ENCODE assay signal across 8 cellular contexts in the genomic region with DNA sequence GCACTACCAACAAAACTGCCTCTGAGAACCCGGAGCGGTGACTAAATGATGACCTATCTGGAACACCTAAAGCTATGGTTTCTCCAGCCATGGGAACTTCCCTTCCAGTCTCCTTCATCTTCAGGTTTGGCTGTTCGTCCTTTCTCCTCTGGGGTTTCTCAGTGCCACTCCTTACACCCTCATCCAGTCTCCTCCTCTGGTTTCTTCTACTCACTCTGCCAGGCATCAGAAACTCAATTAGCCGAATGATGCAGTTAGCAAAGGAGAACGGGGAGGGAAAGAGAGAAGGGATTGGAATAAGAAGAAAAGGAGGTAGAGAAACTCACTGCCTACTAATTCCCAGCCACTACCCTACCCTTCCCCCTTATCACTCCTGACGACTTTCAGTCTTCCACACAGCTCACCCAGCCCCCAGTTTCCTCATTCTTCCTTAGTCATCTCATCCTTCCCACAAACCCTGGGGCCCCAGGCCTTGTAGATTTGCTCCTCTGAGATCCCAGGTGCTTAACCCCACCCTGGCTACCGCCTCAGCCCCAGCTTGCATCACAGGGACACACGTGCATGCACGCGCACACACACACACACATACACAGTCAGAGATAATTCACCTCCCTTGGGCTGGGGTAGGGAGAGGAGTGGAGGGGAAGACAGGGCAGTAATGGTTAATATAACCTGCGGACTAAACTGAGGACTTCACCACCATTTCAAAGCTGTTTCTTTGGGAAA. TPM values are rescaled to one million over a fixed set of nuclear protein-coding genes. Genes with fewer than 3 reads are reported as not detected.
DNase-seq lines count a peak whose midpoint lies in the region; ATAC-seq and TF ChIP-seq lines count a peak whose summit lies in the region.

No MANE protein-coding gene starts in this region.

- H4K20me1 ChIP-seq in OCI-LY7 (ENCODE audit: insufficient read depth, low read length) = no peaks in the 10 kb centered on the region
- no peaks in the 10 kb centered on the region for H4K20me1 ChIP-seq in osteoblast (ENCODE audit: insufficient read depth, low read length)

- H3K4me2 ChIP-seq in OCI-LY7 (ENCODE audit: low read length) (0 out of 2 replicates have a peak overlapping the region, but pooled peaks have one; percentile 73), osteoblast (ENCODE audit: insufficient read depth, low read length) (peak overlapping the region; percentile 80)

- POLR2A ChIA-PET in OCI-LY7 (lab: Charles Lee) = interaction anchor here (0.8 kb wide), 1 partner anchor 66 kb away, joined by 3 read pairs; no protein-coding TSS in a partner anchor

- H3K27me3 ChIP-seq in esophagus squamous epithelium = no peaks in the 10 kb centered on the region
- no peaks in the 10 kb centered on the region for H3K27me3 ChIP-seq in osteoblast (ENCODE audit: insufficient read depth, low read length)

- WGBS in esophagus squamous epithelium, 2 donors = 28 to 41% methylated on average over 10 to 11 of the region's 11 CpGs

- H3K9me3 ChIP-seq in ES-I3 (ENCODE audit: control insufficient read depth, insufficient read depth, low read length) (no peaks in the 10 kb centered on the region), OCI-LY7 (ENCODE audit: low read length) (no peaks in the 10 kb centered on the region), esophagus squamous epithelium (no peaks in the 10 kb centered on the region), osteoblast (ENCODE audit: low read depth, low read length) (no peaks in the 10 kb centered on the region)

- H3K36me3 ChIP-seq in ES-I3 (ENCODE audit: insufficient read depth, low read length) (no peaks in the 10 kb centered on the region), OCI-LY7 (ENCODE audit: insufficient read depth, low read length) (no peaks in the 10 kb centered on the region; the same call in 1 of the 2 replicates), esophagus squamous epithelium (no peaks in the 10 kb centered on the region), osteoblast (ENCODE audit: insufficient read depth, low read length) (no peaks in the 10 kb centered on the region)

- H3K4me3 ChIP-seq in OCI-LY7 (ENCODE audit: low read depth, low read length, poor library complexity, severe bottlenecking) (no peak overlapping the region), esophagus squamous epithelium (peak overlapping the region in 1 of 4 donors; percentile 12), osteoblast (ENCODE audit: insufficient read depth, low read length) (peak overlapping the region; percentile 56)

- H3K9me2 ChIP-seq in OCI-LY7 (ENCODE audit: insufficient read depth, low read length) = no peaks in the 10 kb centered on the region

- TF ChIP-seq CTCF in OCI-LY7 (conservative IDR thresholded peaks at IDR 0.05; ENCODE audit: low read length) = no peak
- TF ChIP-seq CTCF in esophagus squamous epithelium (IDR thresholded peaks at IDR 0.05) = peak in 1 of 6 experiments; percentile 11
- no peak for TF ChIP-seq CTCF in osteoblast (IDR thresholded peaks at IDR 0.05; ENCODE audit: extremely low read depth, low read depth, low read length)

- BruUV-seq in OCI-LY7 (replicated peaks; lab: Mats Ljungman, UMichigan) = no TSS peak

- H3K27ac ChIP-seq in OCI-LY7 (ENCODE audit: low read depth, low read length, poor library complexity, severe bottlenecking) (no peak overlapping the region), esophagus squamous epithelium (peak overlapping the region; percentile 76 to 88 (median 82)), osteoblast (ENCODE audit: low read depth, low read length) (peak overlapping the region; percentile 98)

- peak in 1 of 4 donors; percentile 30 for TF ChIP-seq POLR2A in esophagus squamous epithelium (IDR thresholded peaks at IDR 0.05)
- no peak for TF ChIP-seq POLR2A in GM18505 (IDR thresholded peaks at IDR 0.05; ENCODE audit: borderline replicate concordance, extremely low read depth, insufficient read depth, insufficient read length)

- ATAC-seq in GM18505 (IDR thresholded peaks at IDR 0.05; ENCODE audit: unreplicated experiment) = no peak
- no peak for ATAC-seq in GM21526 (IDR thresholded peaks at IDR 0.05; ENCODE audit: low FRiP score, unreplicated experiment)

- peak overlapping the region; percentile 9; the same call in 1 of the 2 replicates for H3K9ac ChIP-seq in ES-I3 (ENCODE audit: low read depth, low read length)

- DNase-seq in OCI-LY7 (ENCODE audit: low spot score) = no peak
- DNase-seq in esophagus squamous epithelium (lab: John Stamatoyannopoulos, UW) = no peak
- peak; percentile 71 for DNase-seq in osteoblast (ENCODE audit: insufficient read length, low spot score, missing footprints)
- DNase-seq in activated T-cell treated with anti-CD3 and anti-CD28 coated beads for 4 hours = no peak
- no peak for DNase-seq in activated CD8-positive, alpha-beta memory T cell treated with anti-CD3 and anti-CD28 coated beads, Interleukin-2, amount 50 U/mL, for 4 hours

- intact Hi-C loops in OCI-LY7 (cut with micrococcal nuclease; ENCODE audit: unreplicated experiment) = no loop called here
- intact Hi-C loops in esophagus squamous epithelium (cut with DNase I) = no loop called here

- H2AFZ ChIP-seq in OCI-LY7 (ENCODE audit: low read length) (no peak overlapping the region), osteoblast (ENCODE audit: low read length) (peak overlapping the region; percentile 82)

- H3K4me1 ChIP-seq in ES-I3 (ENCODE audit: insufficient read depth, low read length) = peaks cover 75% of the 10 kb centered on the region
- H3K4me1 ChIP-seq in OCI-LY7 (ENCODE audit: insufficient read depth, low read length, poor library complexity, severe bottlenecking) = peaks cover 59% of the 10 kb centered on the region
- peaks cover 30 to 79% (median 56%) of the 10 kb centered on the region in 3 donors for H3K4me1 ChIP-seq in esophagus squamous epithelium
- H3K4me1 ChIP-seq in osteoblast (ENCODE audit: insufficient read depth, low read length) = peaks cover 58% of the 10 kb centered on the region

- CTCF ChIA-PET in OCI-LY7 (lab: Charles Lee; ENCODE audit: unreplicated experiment) = no interaction called here

- H3K79me2 ChIP-seq in OCI-LY7 (ENCODE audit: insufficient read depth, low read depth, low read length) (peaks cover 27% of the 10 kb centered on the region), osteoblast (ENCODE audit: insufficient read depth, low read length) (peaks cover 55% of the 10 kb centered on the region)

RNA-seq across cellular contexts. Expression of a gene that starts 13.0 kb away (rescaled TPM):
- total RNA-seq in OCI-LY7 (2014; rRNA removed; shearing (Covaris generic)) = 5.6 and 7.3 TPM in 2 replicates
- 7.8 and 11.2 TPM in 2 replicates for total RNA-seq in OCI-LY7 (2022)
- 10 to 100 TPM; 10.0 to 19.1 (median 13.2) TPM for total RNA-seq in esophagus squamous epithelium
- total RNA-seq in osteoblast = 11.9 and 14.4 TPM in 2 replicates

RNA-seq across cellular contexts. Expression of a gene that starts 13.3 kb away (rescaled TPM):
- total RNA-seq in OCI-LY7 (2014; rRNA removed; shearing (Covaris generic)) = 52.5 and 57.7 TPM in 2 replicates
- 77.1 and 93.5 TPM in 2 replicates for total RNA-seq in OCI-LY7 (2022)
- 10 to 100 TPM; 27.7 to 82.0 (median 45.3) TPM for total RNA-seq in esophagus squamous epithelium
- total RNA-seq in osteoblast = 77.1 and 86.3 TPM in 2 replicates
